Comparison of ENCODE assay signal across 1 cellular context in genomic region chr1:164771568-164772350, GRCh38.
TF ChIP-seq lines count a peak whose summit lies in the region.

No MANE protein-coding gene starts in this region.

TF ChIP-seq in WTC11, 78 proteins besides CTCF, POLR2A, EP300 and RAD21 (continued from another document):
- TF ChIP-seq ZNF532 (CRISPR knock-in tag; IDR thresholded peaks at IDR 0.05; ENCODE audit: borderline replicate concordance) (no peak), HMGXB4 (CRISPR knock-in tag; IDR thresholded peaks at IDR 0.05) (no peak)
